In the genomic region with DNA sequence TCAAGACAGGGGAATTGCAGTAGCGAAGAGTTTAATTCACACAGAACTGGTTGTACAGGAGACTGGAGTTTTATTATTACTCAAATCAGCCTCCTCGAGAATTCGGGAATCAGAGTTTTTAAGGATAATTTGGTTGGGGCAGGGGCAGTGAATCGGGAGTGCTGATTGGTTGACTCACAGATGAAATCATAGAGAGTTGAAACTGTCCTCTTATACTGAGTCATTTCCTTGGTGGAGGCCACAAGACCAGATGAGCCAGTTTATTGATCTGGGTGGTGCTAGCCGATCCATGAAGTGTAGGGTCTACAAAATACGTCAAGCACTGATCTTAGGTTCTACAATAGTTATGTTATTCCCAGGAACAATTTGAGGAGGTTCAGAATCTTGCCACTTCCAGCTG, we compare ENCODE assay signal across 15 cellular contexts. TPM values are rescaled to one million over a fixed set of nuclear protein-coding genes. Genes with fewer than 3 reads are reported as not detected.
DNase-seq lines count a peak whose midpoint lies in the region; ATAC-seq, FAIRE-seq and TF ChIP-seq lines count a peak whose summit lies in the region.
"Had no signal": no experiment of that assay in that cellular context is flagged by ENCODE, and none has a peak within 500 bp of the region (broad histone marks: within the 10 kb centered on the region; RNA-seq: fewer than 3 reads in every experiment).

No MANE protein-coding gene starts in this region.

- CTCF ChIA-PET in GM12878 (lab: Yijun Ruan, JAX), result interaction anchor here (0.6 to 2.0 kb wide), 5 partner anchors 9 to 451 kb away, joined by 3 to 7 read pairs (median 3); a partner anchor contains a TSS

- RAD21 ChIA-PET in GM12878 (lab: Charles Lee; ENCODE audit: unreplicated experiment), result interaction anchor here (1.4 kb wide), 1 partner anchor 17 kb away, joined by 3 read pairs; no protein-coding TSS in a partner anchor

- H3K9me3 ChIP-seq in GM12878 (replicated peaks; ENCODE audit: control insufficient read depth, insufficient read depth, low read length) (no peaks in the 10 kb centered on the region), kidney (ENCODE audit: control insufficient read depth in 1 of 2, low read length in 2 of 2) (no peaks in the 10 kb centered on the region)
- H3K9me3 ChIP-seq: SJCRH30 had no signal

- no peak for TF ChIP-seq RAD21 in GM12878 (IDR thresholded peaks at IDR 0.05; ENCODE audit: insufficient read depth, low read depth, low read length)

- no peaks in the 10 kb centered on the region for H3K79me2 ChIP-seq in GM12878 (ENCODE audit: control insufficient read depth, insufficient read depth, low read length)

- H3K27ac ChIP-seq in GM12878 (ENCODE audit: control insufficient read depth, insufficient read depth), result peak overlapping the region; percentile 66
- H3K27ac ChIP-seq in kidney (ENCODE audit: low read depth in 2 of 2, low read length in 2 of 2), result no peak overlapping the region
- H3K27ac ChIP-seq: SJCRH30 had no signal

- intact Hi-C loops in GM12878 (cut with micrococcal nuclease; ENCODE audit: unreplicated experiment), result loop anchor here (10.0 kb wide), 1 partner anchor 551 kb away; a partner anchor contains a TSS
- intact Hi-C loops in Right ventricle myocardium superior (cut with DNase I), result no loop called here
- intact Hi-C loops in kidney (cut with DNase I), result no loop called here

- H3K36me3 ChIP-seq in GM06990 (ENCODE audit: control insufficient read depth, insufficient read depth, low read length) (no peaks in the 10 kb centered on the region), GM12878 (ENCODE audit: control insufficient read depth in 2 of 2, insufficient read depth in 2 of 2, low read length in 1 of 2) (no peaks in the 10 kb centered on the region), kidney (ENCODE audit: control insufficient read depth in 1 of 2, insufficient read depth in 2 of 2, low read length in 2 of 2) (no peaks in the 10 kb centered on the region)
- H3K36me3 ChIP-seq: SJCRH30 had no signal

- H3K9ac ChIP-seq in GM12878 (ENCODE audit: control insufficient read depth, insufficient read depth, low read length), result no peak overlapping the region
- no peak overlapping the region for H3K9ac ChIP-seq in kidney (ENCODE audit: low read length in 2 of 2)

- ATAC-seq in GM18909 (IDR thresholded peaks at IDR 0.05; ENCODE audit: poor library complexity, unreplicated experiment) (peak; percentile 29), HG03432 (IDR thresholded peaks at IDR 0.05; ENCODE audit: unreplicated experiment) (peak; percentile 32), GM12878 (peak; percentile 79), Right ventricle myocardium superior (ENCODE audit: poor library complexity) (no peak)

- WGBS in GM12878 (ENCODE audit: insufficient coverage, insufficient replicate concordance, low lambda C conversion rate, missing lambda C conversion rate), result 37% methylated on average over 6 of the region's 6 CpGs

- no peak for TF ChIP-seq CTCF in GM06990 (IDR thresholded peaks at IDR 0.05; ENCODE audit: insufficient read depth, low read length, poor library complexity, severe bottlenecking)
- TF ChIP-seq CTCF in GM12878 (IDR thresholded peaks at IDR 0.05 in 2 of 3, conservative IDR thresholded peaks at IDR 0.05 in 1 of 3; ENCODE audit: control insufficient read depth in 2 of 3, extremely low read depth in 1 of 3, insufficient read depth in 1 of 3, low read depth in 3 of 3, low read length in 3 of 3), result no peak
- TF ChIP-seq CTCF in kidney (IDR thresholded peaks at IDR 0.05; ENCODE audit: borderline replicate concordance, extremely low read depth, insufficient read depth), result no peak

- TF ChIP-seq POLR2A in GM12878 (IDR thresholded peaks at IDR 0.05; ENCODE audit: low read depth, low read length), result no peak

- peak; percentile 20 for DNase-seq in GM06990 (ENCODE audit: extremely low read depth, insufficient read length)
- no peak for DNase-seq in GM12878 (ENCODE audit: low read depth, low spot score)
- DNase-seq in Right ventricle myocardium superior, result no peak
- no peak for DNase-seq in kidney
- no peak for DNase-seq in activated naive CD4-positive, alpha-beta T cell treated with Interleukin-2 at 50 U/mL for 16 hours
- DNase-seq in NCI-H524 (lab: John Stamatoyannopoulos, UW), result no peak
- DNase-seq: activated B cell treated with CpG ODN at 0.5 μM for 24 hours; amniotic stem cell; CD4-positive, alpha-beta T cell; glutamatergic neuron; NCI-H1436 treated with DMSO at 0.1 percent for 48 hours; occipital lobe; SJCRH30 had no signal

- BruUV-seq in GM12878 (replicated peaks; lab: Mats Ljungman, UMichigan), result no TSS peak

- SMC1A ChIA-PET in GM12878 (lab: Charles Lee; ENCODE audit: uncharacterized antibody, unreplicated experiment), result interaction anchor here (0.9 to 1.0 kb wide), 3 partner anchors 20 to 189 kb away, joined by 3 to 4 read pairs (median 3); no protein-coding TSS in a partner anchor

- TF ChIP-seq EP300 in GM12878 (IDR thresholded peaks at IDR 0.05; ENCODE audit: borderline replicate concordance in 1 of 2, control insufficient read depth in 1 of 2, low read depth in 2 of 2, low read length in 2 of 2), result no peak

- in situ Hi-C loops in GM12878 (cut with MboI), result no loop called here

- H3K4me1 ChIP-seq in GM12878 (ENCODE audit: control insufficient read depth, insufficient read depth, low read length) (peaks cover 35% of the 10 kb centered on the region), kidney (ENCODE audit: control insufficient read depth in 1 of 2, insufficient read depth in 1 of 2, low read depth in 1 of 2, low read length in 2 of 2) (no peaks in the 10 kb centered on the region)
- H3K4me1 ChIP-seq: SJCRH30 had no signal

- FAIRE-seq in GM12878 (lab: Jason Lieb, UNC) (no peak), kidney (lab: Jason Lieb, UNC) (no peak)

- no peaks in the 10 kb centered on the region for H4K20me1 ChIP-seq in GM12878 (ENCODE audit: control insufficient read depth, insufficient read depth)

- POLR2A ChIA-PET in GM12878 (lab: Charles Lee), result interaction anchor here (1.0 kb wide), 1 partner anchor 9 kb away, joined by 4 read pairs; no protein-coding TSS in a partner anchor

- peak overlapping the region; percentile 37 for H2AFZ ChIP-seq in GM12878 (ENCODE audit: control insufficient read depth, low read depth, low read length)

- H3K27me3 ChIP-seq in GM06990 (replicated peaks; ENCODE audit: control insufficient read depth, insufficient read depth, low read length) (no peaks in the 10 kb centered on the region), GM12878 (replicated peaks in 1 of 2; ENCODE audit: control insufficient read depth in 2 of 2, insufficient read depth in 2 of 2, low read length in 1 of 2) (no peaks in the 10 kb centered on the region)
- H3K27me3 ChIP-seq: SJCRH30 had no signal

- no peak overlapping the region for H3K4me3 ChIP-seq in GM06990 (replicated peaks; ENCODE audit: low read depth, low read length)
- no peak overlapping the region for H3K4me3 ChIP-seq in GM12878
- H3K4me3 ChIP-seq in kidney (ENCODE audit: low read length in 2 of 2), result no peak overlapping the region
- H3K4me3 ChIP-seq: SJCRH30 had no signal

- peak overlapping the region; percentile 75 for H3K4me2 ChIP-seq in GM12878 (ENCODE audit: control insufficient read depth, insufficient read depth)

TF ChIP-seq in GM12878, 131 proteins besides CTCF, POLR2A, EP300 and RAD21 (continues in another document):
- TF ChIP-seq PML (IDR thresholded peaks at IDR 0.05; ENCODE audit: low read length), result peak; percentile 49; the same call in 1 of the 2 replicates

RNA-seq across cellular contexts. Expression of a gene that starts 5.3 kb away (rescaled TPM):
- total RNA-seq in GM12878 (2013; cell fraction: nucleolus; rRNA removed), result 42.6 and 67.4 TPM in 2 replicates
- total RNA-seq in GM12878 (2014; rRNA removed), result 23.4 and 27.5 TPM in 2 replicates
- 24.9 and 26.2 TPM in 2 replicates for total RNA-seq in GM12878 (2014; rRNA removed; fragmentation: Illumina TruSeq; extraction: Trizol)
- 32.8 and 34.4 TPM in 2 replicates for total RNA-seq in GM12878 (2021)
- polyA plus RNA-seq in GM12878 (2011; ENCODE audit: low read depth), result 7.5 TPM
- polyA plus RNA-seq in GM12878 (2011; rRNA removed), result 27.1 and 42.8 TPM in 2 replicates
- polyA plus RNA-seq in GM12878 (2011; cell fraction: cytosol; rRNA removed), result 9.4 and 12.5 TPM in 2 replicates
- polyA plus RNA-seq in GM12878 (2011; cell fraction: nucleus; rRNA removed), result 10.8 and 12.4 TPM in 2 replicates
- polyA plus RNA-seq in GM12878 (2012), result 9.5 and 16.1 TPM in 2 replicates
- polyA plus RNA-seq in GM12878 (2014; fragmentation: Illumina TruSeq; extraction: Trizol), result 28.1 and 35.1 TPM in 2 replicates
- 1 to 10 TPM; 1.8 to 5.6 TPM for polyA plus RNA-seq in GM12878 (2014; fragmentation: Nextera tagmentation; extraction: Ambion mirVana)
- 13.4 and 16.3 TPM in 2 replicates for polyA plus RNA-seq in GM12878 (2014; rRNA removed)
- polyA plus RNA-seq in GM12878 (2016; fragmentation: Nextera tagmentation; extraction: Ambion mirVana), result 100 to 1,000 TPM; 116 to 118 TPM
- polyA minus RNA-seq in GM12878 (2011; rRNA and poly(A)+ RNA removed), result 38.8 and 82.5 TPM in 2 replicates
- 17.0 and 21.2 TPM in 2 replicates for polyA minus RNA-seq in GM12878 (2011; cell fraction: cytosol; rRNA and poly(A)+ RNA removed)
- polyA minus RNA-seq in GM12878 (2011; cell fraction: nucleus; rRNA and poly(A)+ RNA removed), result 11.4 and 14.7 TPM in 2 replicates
- 41.8 TPM for total RNA-seq in Right ventricle myocardium superior
- total RNA-seq in kidney, result 52.9 TPM
- 13.9 TPM for polyA plus RNA-seq in kidney (ENCODE audit: insufficient read depth, low read depth, low replicate concordance)

RNA-seq across cellular contexts. Expression of a gene that starts 23.9 kb away (rescaled TPM):
- 69.3 and 73.0 TPM in 2 replicates for total RNA-seq in GM12878 (2013; cell fraction: nucleolus; rRNA removed)
- 32.1 and 35.5 TPM in 2 replicates for total RNA-seq in GM12878 (2014; rRNA removed)
- total RNA-seq in GM12878 (2014; rRNA removed; fragmentation: Illumina TruSeq; extraction: Trizol), result 39.0 and 42.7 TPM in 2 replicates
- total RNA-seq in GM12878 (2021), result 27.2 and 32.7 TPM in 2 replicates
- 8.1 TPM for polyA plus RNA-seq in GM12878 (2011; ENCODE audit: low read depth)
- polyA plus RNA-seq in GM12878 (2011; rRNA removed), result 44.6 and 50.4 TPM in 2 replicates
- 14.6 and 16.2 TPM in 2 replicates for polyA plus RNA-seq in GM12878 (2011; cell fraction: cytosol; rRNA removed)
- 32.2 and 39.7 TPM in 2 replicates for polyA plus RNA-seq in GM12878 (2011; cell fraction: nucleus; rRNA removed)
- 12.5 and 13.0 TPM in 2 replicates for polyA plus RNA-seq in GM12878 (2012)
- 53.5 and 62.9 TPM in 2 replicates for polyA plus RNA-seq in GM12878 (2014; fragmentation: Illumina TruSeq; extraction: Trizol)
- 10 to 100 TPM; 18.2 TPM for polyA plus RNA-seq in GM12878 (2014; fragmentation: Nextera tagmentation; extraction: Ambion mirVana)
- polyA plus RNA-seq in GM12878 (2014; rRNA removed), result 17.2 and 23.5 TPM in 2 replicates
- polyA plus RNA-seq in GM12878 (2016; fragmentation: Nextera tagmentation; extraction: Ambion mirVana), result 10 to 100 TPM; 32.5 to 38.1 TPM
- 36.6 and 53.3 TPM in 2 replicates for polyA minus RNA-seq in GM12878 (2011; rRNA and poly(A)+ RNA removed)
- polyA minus RNA-seq in GM12878 (2011; cell fraction: cytosol; rRNA and poly(A)+ RNA removed), result 14.8 and 16.2 TPM in 2 replicates
- 27.9 and 46.5 TPM in 2 replicates for polyA minus RNA-seq in GM12878 (2011; cell fraction: nucleus; rRNA and poly(A)+ RNA removed)
- 8.3 TPM for total RNA-seq in Right ventricle myocardium superior
- 30.9 TPM for total RNA-seq in kidney
- polyA plus RNA-seq in kidney (ENCODE audit: insufficient read depth, low read depth, low replicate concordance), result 14.2 TPM
